In genomic region chr2:84678214-84678613, GRCh38 we compare ENCODE assay signal across 18 cellular contexts.
DNase-seq lines count a peak whose midpoint lies in the region; ATAC-seq lines count a peak whose summit lies in the region.
"Had no signal": no experiment of that assay in that cellular context is flagged by ENCODE, and none has a peak within 500 bp of the region (broad histone marks: within the 10 kb centered on the region; RNA-seq: fewer than 3 reads in every experiment).

No MANE protein-coding gene starts in this region.

- POLR2A ChIA-PET in activated CD4-positive, alpha-beta T cell treated with anti-CD3 and anti-CD28 coated beads, Interleukin-2, amount 10 ng/mL, durations not matched to agents 7 days and 5 days (lab: Charles Lee), result no interaction called here
- POLR2A ChIA-PET in naive thymus-derived CD8-positive, alpha-beta T cell (lab: Charles Lee), result interaction anchor here (0.5 to 0.9 kb wide), 2 partner anchors 10 to 474 kb away, joined by 3 to 4 read pairs; no protein-coding TSS in a partner anchor

- no peak overlapping the region for H3K4me3 Mint-ChIP-seq in activated CD4-positive, alpha-beta T cell treated with anti-CD3 and anti-CD28 coated beads, Interleukin-2, amount 10 ng/mL, durations not matched to agents 7 days and 5 days
- H3K4me3 Mint-ChIP-seq in naive thymus-derived CD8-positive, alpha-beta T cell, result peak overlapping the region in 7 of 10 donors; percentile 26 to 74 (median 55)
- H3K4me3 Mint-ChIP-seq: CD14-positive monocyte; CD8-positive, alpha-beta T cell had no signal

- H3K4me1 Mint-ChIP-seq in activated CD4-positive, alpha-beta T cell treated with anti-CD3 and anti-CD28 coated beads, Interleukin-2, amount 10 ng/mL, durations not matched to agents 7 days and 5 days, result peaks cover 14% of the 10 kb centered on the region
- H3K4me1 Mint-ChIP-seq in naive thymus-derived CD8-positive, alpha-beta T cell, result peaks cover 34 to 59% (median 45%) of the 10 kb centered on the region in 4 donors
- H3K4me1 Mint-ChIP-seq: CD14-positive monocyte had no signal

- H3K27ac Mint-ChIP-seq in activated CD4-positive, alpha-beta T cell treated with anti-CD3 and anti-CD28 coated beads, Interleukin-2, amount 10 ng/mL, durations not matched to agents 7 days and 5 days, result no peak overlapping the region
- H3K27ac Mint-ChIP-seq in naive thymus-derived CD8-positive, alpha-beta T cell, result peak overlapping the region in 5 of 10 donors; percentile 1 to 55 (median 38)
- H3K27ac Mint-ChIP-seq: CD14-positive monocyte had no signal

- peak; percentile 18 for DNase-seq in activated CD4-positive, alpha-beta T cell treated with anti-CD3 and anti-CD28 coated beads, Interleukin-2, amount 10 ng/mL, durations not matched to agents 7 days and 5 days
- no peak for DNase-seq in activated CD4-positive, alpha-beta T cell treated with anti-CD3 and anti-CD28 coated beads, Interleukin-2, amount 50 U/mL, for 48 hours
- DNase-seq in Jurkat, Clone E6-1 (ENCODE audit: low read depth, low spot score), result peak; percentile 25
- DNase-seq in naive thymus-derived CD8-positive, alpha-beta T cell, result peak in 6 of 10 donors; percentile 8 to 47 (median 28)
- no peak for DNase-seq in NK-92 treated with Interleukin-12 subunit alpha and Interleukin-12 subunit beta, amount 100 ng/mL, for 24 hours (lab: John Stamatoyannopoulos, UW)
- no peak for DNase-seq in NCI-H2107 (lab: John Stamatoyannopoulos, UW)
- DNase-seq: 8988T; ACHN; BE2C; C1 segment of cervical spinal cord; Caco-2; Calu3; CD4-positive, CD25-positive, alpha-beta regulatory T cell; CD8-positive, alpha-beta T cell; DMS79 treated with DMSO at 0.1 percent for 48 hours; GF-D8 had no signal

- ATAC-seq in naive thymus-derived CD8-positive, alpha-beta T cell, result peak; percentile 73 to 75
- ATAC-seq: CD8-positive, alpha-beta T cell had no signal

- H3K27me3 Mint-ChIP-seq in activated CD4-positive, alpha-beta T cell treated with anti-CD3 and anti-CD28 coated beads, Interleukin-2, amount 10 ng/mL, durations not matched to agents 7 days and 5 days, result no peaks in the 10 kb centered on the region
- no peaks in the 10 kb centered on the region for H3K27me3 Mint-ChIP-seq in naive thymus-derived CD8-positive, alpha-beta T cell

- peaks cover 3% of the 10 kb centered on the region for H3K9me3 Mint-ChIP-seq in activated CD4-positive, alpha-beta T cell treated with anti-CD3 and anti-CD28 coated beads, Interleukin-2, amount 10 ng/mL, durations not matched to agents 7 days and 5 days
- peaks cover 0 to 11% (median 0%) of the 10 kb centered on the region in 9 donors for H3K9me3 Mint-ChIP-seq in naive thymus-derived CD8-positive, alpha-beta T cell
- H3K9me3 Mint-ChIP-seq: CD8-positive, alpha-beta T cell had no signal

- H3K36me3 Mint-ChIP-seq in activated CD4-positive, alpha-beta T cell treated with anti-CD3 and anti-CD28 coated beads, Interleukin-2, amount 10 ng/mL, durations not matched to agents 7 days and 5 days (ENCODE audit: low read depth), result no peaks in the 10 kb centered on the region
- H3K36me3 Mint-ChIP-seq in naive thymus-derived CD8-positive, alpha-beta T cell, result peaks cover 0 to 5% (median 0%) of the 10 kb centered on the region in 3 donors
- H3K36me3 Mint-ChIP-seq: CD14-positive monocyte; CD8-positive, alpha-beta T cell had no signal

- CTCF ChIA-PET in activated CD4-positive, alpha-beta T cell treated with anti-CD3 and anti-CD28 coated beads, Interleukin-2, amount 10 ng/mL, durations not matched to agents 7 days and 5 days (lab: Charles Lee), result interaction anchor here (0.6 kb wide), 1 partner anchor 127 kb away, joined by 4 read pairs; no protein-coding TSS in a partner anchor

- no peak overlapping the region for H3K4me3 ChIP-seq in Jurkat, Clone E6-1 (ENCODE audit: low read length)
- H3K4me3 ChIP-seq: BLaER1 had no signal

Comparison
In these comparisons a context has a peak if more than half of its experiments do, and no peak if none do; other contexts are left out.
1. DNase-seq: peak in activated CD4-positive, alpha-beta T cell treated with anti-CD3 and anti-CD28 coated beads, Interleukin-2, amount 10 ng/mL, durations not matched to agents 7 days and 5 days (single experiment), Jurkat, Clone E6-1 (single experiment) and naive thymus-derived CD8-positive, alpha-beta T cell (6 of 10); none in activated CD4-positive, alpha-beta T cell treated with anti-CD3 and anti-CD28 coated beads, Interleukin-2, amount 50 U/mL, for 48 hours (0 of 2), NK-92 treated with Interleukin-12 subunit alpha and Interleukin-12 subunit beta, amount 100 ng/mL, for 24 hours (single experiment) and NCI-H2107 (single experiment).